8 cellular contexts compared by ENCODE assay signal in genomic region chr12:124636138-124636968, GRCh38.
A peak's percentile ranks its signal among the peaks of the same experiment; 100 is the strongest.
DNase-seq lines count a peak whose midpoint lies in the region; ATAC-seq and TF ChIP-seq lines count a peak whose summit lies in the region.

No MANE protein-coding gene starts in this region.

- H3K27ac ChIP-seq in HCT116 (ENCODE audit: low read depth, low read length) = peak overlapping the region; percentile 38; the same call in 1 of the 2 replicates
- peak overlapping the region; percentile 67 for H3K27ac ChIP-seq in smooth muscle cell (ENCODE audit: low read depth)

- no peaks in the 10 kb centered on the region for H3K27me3 Mint-ChIP-seq in T-cell

- no peaks in the 10 kb centered on the region for H3K36me3 Mint-ChIP-seq in T-cell

- TSS peak; percentile 94 for BruUV-seq in HCT116 (replicated peaks; lab: Mats Ljungman, UMichigan)

- H4K20me1 ChIP-seq in HCT116 (ENCODE audit: insufficient read depth) = no peaks in the 10 kb centered on the region
- no peaks in the 10 kb centered on the region for H4K20me1 ChIP-seq in smooth muscle cell (ENCODE audit: low read depth)

- no peaks in the 10 kb centered on the region for H3K9me2 ChIP-seq in HCT116 (ENCODE audit: insufficient read depth)

- TF ChIP-seq POLR2A in HCT116 (IDR thresholded peaks at IDR 0.05; ENCODE audit: borderline replicate concordance, extremely low read depth, insufficient read depth, insufficient read length) = no peak

- TF ChIP-seq RAD21 in HCT116 (IDR thresholded peaks at IDR 0.05; ENCODE audit: low read depth) = no peak

- intact Hi-C loops in HCT116 (cut with micrococcal nuclease) = loop anchor here (5.0 kb wide), 1 partner anchor 69 kb away; the partner anchor contains the start of gene NCOR2

- no peaks in the 10 kb centered on the region for H3K36me3 ChIP-seq in HCT116 (ENCODE audit: control insufficient read depth in 1 of 2, insufficient read depth in 2 of 2, low read length in 2 of 2)
- no peaks in the 10 kb centered on the region for H3K36me3 ChIP-seq in smooth muscle cell (ENCODE audit: low read depth)

- H3K4me2 ChIP-seq in HCT116 (ENCODE audit: low read length) (peak overlapping the region; percentile 61), smooth muscle cell (peak overlapping the region; percentile 63)

- ATAC-seq in HCT116 (peak; percentile 15), T-cell (replicated peaks in 1 of 4) (peak; percentile 70 to 88 (median 76)), HG02678 (IDR thresholded peaks at IDR 0.05; ENCODE audit: unreplicated experiment) (no peak), HG03460 (IDR thresholded peaks at IDR 0.05; ENCODE audit: unreplicated experiment) (no peak), HG02763 (IDR thresholded peaks at IDR 0.05; ENCODE audit: unreplicated experiment) (no peak)

- peaks cover 0 to 4% (median 0%) of the 10 kb centered on the region in 3 donors for H3K9me3 Mint-ChIP-seq in T-cell

- POLR2A ChIA-PET in HCT116 (lab: Charles Lee) (interaction anchor here (1.3 kb wide), 1 partner anchor 24 kb away, joined by 3 read pairs; no protein-coding TSS in a partner anchor), T-cell (lab: Charles Lee) (no interaction called here)

- 24% methylated on average over 10 of the region's 10 CpGs for WGBS in smooth muscle cell (ENCODE audit: low lambda C conversion rate)

- H3K4me3 Mint-ChIP-seq in T-cell = peak overlapping the region in 2 of 3 donors; percentile 7 to 9

- RAD21 ChIA-PET in HCT116 (lab: Charles Lee; ENCODE audit: low non-redundant PET in 1 of 2, low total read pairs in 2 of 2, uncharacterized antibody in 2 of 2, unreplicated experiment in 2 of 2) = no interaction called here

- H3K9me3 ChIP-seq in HCT116 (ENCODE audit: control insufficient read depth in 1 of 2, insufficient read depth in 1 of 2, low read depth in 1 of 2, low read length in 2 of 2) (no peaks in the 10 kb centered on the region), smooth muscle cell (replicated peaks; ENCODE audit: low read depth) (no peaks in the 10 kb centered on the region)

- no peak for TF ChIP-seq CTCF in HCT116 (IDR thresholded peaks at IDR 0.05 in 2 of 3, conservative IDR thresholded peaks at IDR 0.05 in 1 of 3; ENCODE audit: borderline replicate concordance in 1 of 3, insufficient read depth in 1 of 3, low read depth in 2 of 3, low read length in 2 of 3)
- TF ChIP-seq CTCF in smooth muscle cell (IDR thresholded peaks at IDR 0.05; ENCODE audit: borderline replicate concordance, insufficient read depth, poor library complexity, severe bottlenecking) = no peak

- peak overlapping the region; percentile 84 for H2AFZ ChIP-seq in HCT116 (ENCODE audit: low read depth, low read length, poor library complexity, severe bottlenecking)
- peak overlapping the region; percentile 19 for H2AFZ ChIP-seq in smooth muscle cell (ENCODE audit: low read depth)

- H3K4me1 Mint-ChIP-seq in T-cell = peaks cover 9 to 12% (median 11%) of the 10 kb centered on the region in 3 donors

- H3K9ac ChIP-seq in HCT116 (ENCODE audit: low read length) (peak overlapping the region; percentile 42), smooth muscle cell (ENCODE audit: low read depth) (no peak overlapping the region)

- H3K4me3 ChIP-seq in HCT116 (replicated peaks in 1 of 2; ENCODE audit: low read depth in 1 of 2, low read length in 2 of 2) (no peak overlapping the region), smooth muscle cell (no peak overlapping the region)

- H3K4me1 ChIP-seq in HCT116 (ENCODE audit: control insufficient read depth in 1 of 2, insufficient read depth in 2 of 2, low read length in 2 of 2) (peaks cover 51 to 93% of the 10 kb centered on the region in 2 experiments), smooth muscle cell (ENCODE audit: low read depth) (peaks cover 3% of the 10 kb centered on the region)

- H3K27me3 ChIP-seq in HCT116 (ENCODE audit: insufficient read depth, low read length) (no peaks in the 10 kb centered on the region), smooth muscle cell (ENCODE audit: low read depth) (no peaks in the 10 kb centered on the region)

- DNase-seq in HCT116 (ENCODE audit: low read depth, low spot score) (peak; percentile 40), T-cell (peak in 21 of 34 experiments; percentile 8 to 48 (median 17)), smooth muscle cell (lab: John Stamatoyannopoulos, UW; ENCODE audit: unreplicated experiment) (no peak), NCI-H774 (lab: John Stamatoyannopoulos, UW) (no peak)
- peak; percentile 19 for DNase-seq in central memory CD4-positive, alpha-beta T cell

- CTCF ChIA-PET in HCT116 (lab: Charles Lee) (no interaction called here), T-cell (lab: Charles Lee) (interaction anchor here in 1 of 2 donors (0.6 kb wide), 1 partner anchor 134 kb away, joined by 3 read pairs; no protein-coding TSS in a partner anchor)

- peak overlapping the region in 1 of 2 donors; percentile 59 for H3K27ac Mint-ChIP-seq in T-cell

- H3K79me2 ChIP-seq in HCT116 (ENCODE audit: insufficient read depth, low read length) (no peaks in the 10 kb centered on the region), smooth muscle cell (ENCODE audit: low read depth) (no peaks in the 10 kb centered on the region)

- no peaks in the 10 kb centered on the region for H3F3A ChIP-seq in smooth muscle cell (ENCODE audit: low read depth)

TF ChIP-seq in HCT116, 20 proteins besides CTCF, POLR2A, EP300 and RAD21:
- TF ChIP-seq TCF7L2 (IDR thresholded peaks at IDR 0.05; ENCODE audit: borderline replicate concordance, extremely low read depth, insufficient read depth, insufficient read length) (peak; percentile 84), MAX (IDR thresholded peaks at IDR 0.05) (no peak), REST (IDR thresholded peaks at IDR 0.05; ENCODE audit: low read depth) (no peak), JUND (IDR thresholded peaks at IDR 0.05) (peak; percentile 52), FOSL1 (IDR thresholded peaks at IDR 0.05; ENCODE audit: low read depth) (peak; percentile 49), YY1 (IDR thresholded peaks at IDR 0.05; ENCODE audit: extremely low read depth, insufficient replicate concordance, low read depth, low read length) (no peak), SP1 (IDR thresholded peaks at IDR 0.05; ENCODE audit: low read depth) (peak; percentile 69), EGR1 (IDR thresholded peaks at IDR 0.05; ENCODE audit: low read depth) (no peak), EZH2phosphoT487 (IDR thresholded peaks at IDR 0.05; ENCODE audit: borderline replicate concordance) (no peak)

Comparison
In these comparisons a context has a peak if more than half of its experiments do, and no peak if none do; other contexts are left out.
1. ATAC-seq: peak in HCT116 (single experiment) and T-cell (4 of 4); none in HG02678 (single experiment), HG03460 (single experiment) and HG02763 (single experiment).
2. DNase-seq: peak in HCT116 (single experiment), T-cell (21 of 34) and central memory CD4-positive, alpha-beta T cell (single experiment); none in smooth muscle cell (single experiment) and NCI-H774 (single experiment).